9 cellular contexts compared by ENCODE assay signal in the genomic region with DNA sequence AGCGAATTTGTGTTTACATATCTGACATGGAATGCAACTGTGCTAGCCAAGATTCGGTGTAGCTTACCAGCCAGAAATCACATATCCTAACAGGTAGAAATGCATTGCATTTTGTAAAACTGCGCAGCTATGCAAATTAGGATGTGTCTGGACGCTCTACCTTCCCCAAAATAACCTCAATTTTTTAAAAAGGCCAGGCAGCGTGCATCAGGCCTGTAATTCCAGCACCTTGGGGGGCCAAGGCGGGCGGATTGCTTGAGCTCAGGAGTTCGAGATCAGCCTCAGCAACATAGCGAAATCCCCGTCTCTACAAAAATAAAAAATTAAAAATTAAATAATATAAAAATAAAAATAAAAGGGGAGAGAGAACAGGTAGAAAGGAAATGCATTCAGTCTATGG.
DNase-seq lines count a peak whose midpoint lies in the region; ATAC-seq, FAIRE-seq and TF ChIP-seq lines count a peak whose summit lies in the region.
"Had no signal": no experiment of that assay in that cellular context is flagged by ENCODE, and none has a peak within 500 bp of the region (broad histone marks: within the 10 kb centered on the region; RNA-seq: fewer than 3 reads in every experiment).

No MANE protein-coding gene starts in this region.

- DNase-seq in ACHN (peak; percentile 39), coronary artery (ENCODE audit: low spot score) (no peak), urothelium cell line (ENCODE audit: low spot score) (no peak), natural killer cell (no peak), NCI-H128 (lab: John Stamatoyannopoulos, UW; ENCODE audit: unreplicated experiment) (no peak), NCI-H774 (lab: John Stamatoyannopoulos, UW) (no peak)

- H3K27me3 Mint-ChIP-seq in natural killer cell (ENCODE audit: low read depth in 2 of 2), result no peaks in the 10 kb centered on the region
- H3K27me3 Mint-ChIP-seq: natural killer cell treated with Interleukin-12 subunit alpha and Interleukin-12 subunit beta and Interleukin-15 and Interleukin-18, amount 100 ng/mL, for 72 hours had no signal

- FAIRE-seq in urothelium cell line (lab: Jason Lieb, UNC), result no peak

- intact Hi-C loops in natural killer cell (cut with micrococcal nuclease), result no loop called here

- peak overlapping the region in 1 of 2 donors; percentile 96 for H3K27ac Mint-ChIP-seq in natural killer cell

- no peaks in the 10 kb centered on the region for H3K9me3 Mint-ChIP-seq in natural killer cell
- H3K9me3 Mint-ChIP-seq: natural killer cell treated with Interleukin-12 subunit alpha and Interleukin-12 subunit beta and Interleukin-15 and Interleukin-18, amount 100 ng/mL, for 72 hours had no signal

- no peaks in the 10 kb centered on the region for H3K9me3 ChIP-seq in muscle layer of colon (ENCODE audit: low read length)

- peaks cover 25% of the 10 kb centered on the region; the same call in 1 of the 2 replicates for H3K79me2 ChIP-seq in KMS-11 (ENCODE audit: insufficient read depth, low read depth)

- TF ChIP-seq CTCF in KMS-11 (conservative IDR thresholded peaks at IDR 0.05; ENCODE audit: low read depth, low read length), result no peak
- TF ChIP-seq CTCF in coronary artery (IDR thresholded peaks at IDR 0.05), result no peak
- no peak for TF ChIP-seq CTCF in natural killer cell (IDR thresholded peaks at IDR 0.05)

- H2AFZ ChIP-seq in KMS-11 (ENCODE audit: low read depth), result peak overlapping the region; percentile 80; the same call in 1 of the 2 replicates

- H3K27me3 ChIP-seq in KMS-11 (ENCODE audit: insufficient read depth, low read depth) (no peaks in the 10 kb centered on the region), muscle layer of colon (ENCODE audit: control insufficient read depth in 1 of 2, insufficient read depth in 2 of 2, low read length in 2 of 2) (no peaks in the 10 kb centered on the region)

- H3K4me1 Mint-ChIP-seq in natural killer cell, result peaks cover 9 to 16% of the 10 kb centered on the region in 2 donors

- no peaks in the 10 kb centered on the region for H3K36me3 Mint-ChIP-seq in natural killer cell
- H3K36me3 Mint-ChIP-seq: natural killer cell treated with Interleukin-12 subunit alpha and Interleukin-12 subunit beta and Interleukin-15 and Interleukin-18, amount 100 ng/mL, for 72 hours had no signal

- peak overlapping the region; percentile 93 for H3K4me2 ChIP-seq in KMS-11

- H3K4me1 ChIP-seq in KMS-11 (ENCODE audit: low read depth, poor library complexity, severe bottlenecking), result peaks cover 13% of the 10 kb centered on the region
- H3K4me1 ChIP-seq in muscle layer of colon (ENCODE audit: insufficient read depth, low read length), result no peaks in the 10 kb centered on the region

- peak overlapping the region; percentile 85; the same call in 1 of the 2 replicates for H3K9ac ChIP-seq in KMS-11
- H3K9ac ChIP-seq in muscle layer of colon (ENCODE audit: low read length), result no peak overlapping the region

- no peak overlapping the region for H3K4me3 Mint-ChIP-seq in natural killer cell

- H3K27ac ChIP-seq in KMS-11 (peak overlapping the region; percentile 84), coronary artery (peak overlapping the region; percentile 88 to 90), muscle layer of colon (ENCODE audit: low read depth, low read length) (peak overlapping the region; percentile 96)

- no peak overlapping the region for H3K4me3 ChIP-seq in KMS-11 (IDR thresholded peaks at IDR 0.05; ENCODE audit: insufficient read depth, low read depth, low read length)
- H3K4me3 ChIP-seq in coronary artery, result peak overlapping the region; percentile 95
- peak overlapping the region; percentile 27 to 88 for H3K4me3 ChIP-seq in muscle layer of colon (ENCODE audit: low read depth in 1 of 2, low read length in 2 of 2)

- ATAC-seq in natural killer cell, result no peak

- in situ Hi-C loops in ACHN (cut with HindIII; ENCODE audit: low pct_ligation_motif_present, low pct_unique_long_range_greater_than_20kb, low sequenced_read_pairs), result no loop called here

- H4K20me1 ChIP-seq in KMS-11 (ENCODE audit: insufficient read depth), result no peaks in the 10 kb centered on the region

- H3K36me3 ChIP-seq in KMS-11 (ENCODE audit: insufficient read depth), result peaks cover 9% of the 10 kb centered on the region; the same call in 1 of the 2 replicates
- H3K36me3 ChIP-seq in muscle layer of colon (ENCODE audit: insufficient read depth, low read length), result no peaks in the 10 kb centered on the region
